7 cellular contexts compared by ENCODE assay signal in genomic region chr22:42073568-42074152, GRCh38. TPM values are rescaled to one million over a fixed set of nuclear protein-coding genes. Genes with fewer than 3 reads are reported as not detected.
DNase-seq lines count a peak whose midpoint lies in the region; ATAC-seq, FAIRE-seq and TF ChIP-seq lines count a peak whose summit lies in the region.

No MANE protein-coding gene starts in this region.

- peak overlapping the region in 1 of 2 experiments; percentile 25; a peak in 2 of 5 replicates for H3K4me3 Mint-ChIP-seq in H9
- peak overlapping the region; percentile 49 for H3K4me3 Mint-ChIP-seq in activated naive CD8-positive, alpha-beta T cell treated with anti-CD3 and anti-CD28 coated beads, Interleukin-2, amount 50 U/mL, for 24 hours
- H3K4me3 Mint-ChIP-seq in stimulated activated naive CD8-positive, alpha-beta T cell treated with anti-CD3 and anti-CD28 coated beads, Interleukin-15, amount 100 ng/mL, for 72 hours, result peak overlapping the region; percentile 68 to 77

- H3K23ac ChIP-seq in H9 (ENCODE audit: insufficient read length, low read depth, low read length), result no peak overlapping the region

- H3K14ac ChIP-seq in H9 (ENCODE audit: insufficient read depth, low read length), result peak overlapping the region; percentile 95; the same call in 1 of the 2 replicates

- peak overlapping the region; percentile 35 to 54 (median 44) for H3K4me3 ChIP-seq in keratinocyte (ENCODE audit: control insufficient read depth in 2 of 3, extremely low read depth in 1 of 3, insufficient read depth in 2 of 3, low read depth in 1 of 3, low read length in 3 of 3)

- H2AFZ ChIP-seq in H9 (ENCODE audit: low read length) (no peak overlapping the region), keratinocyte (ENCODE audit: control insufficient read depth, low read length) (peak overlapping the region; percentile 82)

- no peak overlapping the region for H4K8ac ChIP-seq in H9 (replicated peaks; ENCODE audit: insufficient read length, low read depth, low read length)

- dilution Hi-C loops in keratinocyte (cut with MboI; ENCODE audit: extremely low pct_ligation_motif_present, low sequenced_read_pairs), result no loop called here

- no peak overlapping the region for H3K56ac ChIP-seq in H9 (ENCODE audit: insufficient read length, low read depth, low read length)

- no peak for ATAC-seq in activated naive CD8-positive, alpha-beta T cell treated with anti-CD3 and anti-CD28 coated beads, Interleukin-2, amount 50 U/mL, for 24 hours
- ATAC-seq in stimulated activated naive CD8-positive, alpha-beta T cell treated with anti-CD3 and anti-CD28 coated beads, Interleukin-15, amount 100 ng/mL, for 72 hours, result no peak

- no peak overlapping the region for H3K4ac ChIP-seq in H9 (ENCODE audit: low read depth, low read length)

- no peak overlapping the region for H4K5ac ChIP-seq in H9 (ENCODE audit: insufficient read length, low read depth, low read length)

- H3K79me2 ChIP-seq in H9 (ENCODE audit: insufficient read depth, low read length) (no peaks in the 10 kb centered on the region), keratinocyte (ENCODE audit: control insufficient read depth, insufficient read depth, low read length) (peaks cover 3% of the 10 kb centered on the region)

- H3K4me1 Mint-ChIP-seq in H9, result peaks cover 24 to 28% of the 10 kb centered on the region in 2 experiments
- H3K4me1 Mint-ChIP-seq in activated naive CD8-positive, alpha-beta T cell treated with anti-CD3 and anti-CD28 coated beads, Interleukin-2, amount 50 U/mL, for 24 hours, result peaks cover 31% of the 10 kb centered on the region
- H3K4me1 Mint-ChIP-seq in stimulated activated naive CD8-positive, alpha-beta T cell treated with anti-CD3 and anti-CD28 coated beads, Interleukin-15, amount 100 ng/mL, for 72 hours, result peaks cover 55% of the 10 kb centered on the region

- no peak overlapping the region for H2BK12ac ChIP-seq in H9 (ENCODE audit: insufficient read length, low read depth, low read length)

- no peak overlapping the region for H2AK5ac ChIP-seq in H9 (ENCODE audit: insufficient read length, low read length)

- no peak overlapping the region for H3K4me2 ChIP-seq in H9 (ENCODE audit: insufficient read depth, insufficient read length, low read length)
- H3K4me2 ChIP-seq in keratinocyte (ENCODE audit: control insufficient read depth, extremely low read depth, insufficient read depth, low read depth, low read length), result peak overlapping the region; percentile 66

- H3K79me1 ChIP-seq in H9 (ENCODE audit: insufficient read depth, low read depth, low read length, poor library complexity, severe bottlenecking), result no peaks in the 10 kb centered on the region

- H3T11ph ChIP-seq in H9 (ENCODE audit: low read length), result no peak overlapping the region

- H3K9me3 ChIP-seq in H9 (ENCODE audit: control insufficient read depth, low read depth, low read length) (no peaks in the 10 kb centered on the region), keratinocyte (ENCODE audit: control insufficient read depth, low read depth, low read length) (peaks cover 3% of the 10 kb centered on the region)

- H3K18ac ChIP-seq in H9 (ENCODE audit: insufficient read length, low read depth, low read length), result peak overlapping the region; percentile 72

- WGBS in H9 (ENCODE audit: extremely low coverage, insufficient read length, low lambda C conversion rate), result no CpG with 5 or more reads among the region's 28 CpGs

- H3K27me3 Mint-ChIP-seq in H9 (ENCODE audit: low read depth), result peaks cover 6% of the 10 kb centered on the region
- H3K27me3 Mint-ChIP-seq in activated naive CD8-positive, alpha-beta T cell treated with anti-CD3 and anti-CD28 coated beads, Interleukin-2, amount 50 U/mL, for 24 hours, result no peaks in the 10 kb centered on the region
- H3K27me3 Mint-ChIP-seq in stimulated activated naive CD8-positive, alpha-beta T cell treated with anti-CD3 and anti-CD28 coated beads, Interleukin-15, amount 100 ng/mL, for 72 hours, result no peaks in the 10 kb centered on the region

- H4K91ac ChIP-seq in H9 (ENCODE audit: insufficient read length, low read depth, low read length), result no peak overlapping the region

- TF ChIP-seq CTCF in H9 (conservative IDR thresholded peaks at IDR 0.05) (no peak), keratinocyte (optimal IDR thresholded peaks at IDR 0.05 in 1 of 3, IDR thresholded peaks at IDR 0.05 in 1 of 3, conservative IDR thresholded peaks at IDR 0.05 in 1 of 3; ENCODE audit: extremely low read depth in 1 of 3, insufficient read depth in 2 of 3, low read length in 3 of 3) (no peak)

- DNase-seq in H9, result no peak
- DNase-seq in activated naive CD8-positive, alpha-beta T cell treated with anti-CD3 and anti-CD28 coated beads, Interleukin-2, amount 50 U/mL, for 24 hours, result no peak
- DNase-seq in keratinocyte (ENCODE audit: low read depth, low spot score), result no peak
- DNase-seq in stimulated activated naive CD8-positive, alpha-beta T cell treated with anti-CD3 and anti-CD28 coated beads, Interleukin-15, amount 100 ng/mL, for 72 hours, result no peak
- no peak for DNase-seq in GM19238 (ENCODE audit: insufficient read length, low spot score)
- DNase-seq in cerebellar cortex (ENCODE audit: low spot score), result no peak
- no peak for DNase-seq in NOMO-1 treated with DMSO at 0.1 percent for 48 hours (lab: John Stamatoyannopoulos, UW; ENCODE audit: unreplicated experiment)

- no peak overlapping the region for H2BK15ac ChIP-seq in H9 (ENCODE audit: low read depth, low read length)

- no peaks in the 10 kb centered on the region; a peak in 1 of 5 replicates for H3K9me3 Mint-ChIP-seq in H9
- no peaks in the 10 kb centered on the region for H3K9me3 Mint-ChIP-seq in activated naive CD8-positive, alpha-beta T cell treated with anti-CD3 and anti-CD28 coated beads, Interleukin-2, amount 50 U/mL, for 24 hours
- no peaks in the 10 kb centered on the region for H3K9me3 Mint-ChIP-seq in stimulated activated naive CD8-positive, alpha-beta T cell treated with anti-CD3 and anti-CD28 coated beads, Interleukin-15, amount 100 ng/mL, for 72 hours

- H3K4me1 ChIP-seq in H9 (ENCODE audit: insufficient read depth, low read length), result no peaks in the 10 kb centered on the region
- peaks cover 17% of the 10 kb centered on the region for H3K4me1 ChIP-seq in keratinocyte (ENCODE audit: control insufficient read depth, extremely low read depth, insufficient read depth, low read length)

- FAIRE-seq in keratinocyte (lab: Jason Lieb, UNC), result no peak

- no peaks in the 10 kb centered on the region for H3K9me1 ChIP-seq in keratinocyte (ENCODE audit: control insufficient read depth, extremely low read depth, insufficient read depth, low read length)

- H2BK120ac ChIP-seq in H9 (ENCODE audit: low read depth, low read length, poor library complexity, severe bottlenecking), result no peak overlapping the region

- H3K36me3 ChIP-seq in keratinocyte (ENCODE audit: control insufficient read depth in 2 of 2, extremely low read depth in 1 of 2, insufficient read depth in 2 of 2, low read length in 2 of 2), result peaks cover 0 to 2% of the 10 kb centered on the region in 2 experiments

- H3K36me3 Mint-ChIP-seq in H9 (ENCODE audit: insufficient read depth in 1 of 3, low read depth in 3 of 3), result peaks cover 0 to 2% (median 0%) of the 10 kb centered on the region in 3 experiments; a peak in 1 of 7 replicates
- peaks cover 3% of the 10 kb centered on the region for H3K36me3 Mint-ChIP-seq in activated naive CD8-positive, alpha-beta T cell treated with anti-CD3 and anti-CD28 coated beads, Interleukin-2, amount 50 U/mL, for 24 hours (ENCODE audit: low read depth)

- no peak overlapping the region for H2BK20ac ChIP-seq in H9 (ENCODE audit: low read depth, low read length, poor library complexity, severe bottlenecking)

- H3K23me2 ChIP-seq in H9 (ENCODE audit: insufficient read length, low read depth, low read length, poor library complexity, severe bottlenecking), result peaks cover 8% of the 10 kb centered on the region

- no peaks in the 10 kb centered on the region for H3K27me3 ChIP-seq in H9 (ENCODE audit: insufficient read depth, low read length)
- no peaks in the 10 kb centered on the region for H3K27me3 ChIP-seq in keratinocyte (ENCODE audit: control insufficient read depth, extremely low read depth, insufficient read depth, low read length)

- H3K9ac ChIP-seq in H9 (ENCODE audit: extremely low read depth, insufficient read length, low read length), result no peak overlapping the region
- H3K9ac ChIP-seq in keratinocyte (ENCODE audit: control insufficient read depth, extremely low read depth, insufficient read depth, low read length), result peak overlapping the region; percentile 72

- H4K20me1 ChIP-seq in H9 (ENCODE audit: control insufficient read depth, insufficient read depth, insufficient read length) (no peaks in the 10 kb centered on the region), keratinocyte (ENCODE audit: control insufficient read depth, extremely low read depth, insufficient read depth, low read length) (no peaks in the 10 kb centered on the region)

- H3K27ac ChIP-seq in H9 (ENCODE audit: insufficient read length, low read depth, low read length) (no peak overlapping the region), keratinocyte (ENCODE audit: control insufficient read depth, insufficient read depth, low read length) (peak overlapping the region; percentile 43)

- H2BK5ac ChIP-seq in H9 (ENCODE audit: insufficient read length, low read length), result no peak overlapping the region

- no peak overlapping the region for H3K27ac Mint-ChIP-seq in H9
- H3K27ac Mint-ChIP-seq in activated naive CD8-positive, alpha-beta T cell treated with anti-CD3 and anti-CD28 coated beads, Interleukin-2, amount 50 U/mL, for 24 hours, result peak overlapping the region; percentile 64
- H3K27ac Mint-ChIP-seq in stimulated activated naive CD8-positive, alpha-beta T cell treated with anti-CD3 and anti-CD28 coated beads, Interleukin-15, amount 100 ng/mL, for 72 hours, result peak overlapping the region in 1 of 2 donors; percentile 97

RNA-seq across cellular contexts. Expression of gene PHETA2, which starts 0.4 kb away (rescaled TPM):
- total RNA-seq in H9 (2021), result 2.6 and 3.2 TPM in 2 replicates
- 0.80 to 2.2 TPM (median 1.4 TPM) in 3 replicates for polyA plus RNA-seq in keratinocyte
- polyA plus RNA-seq in keratinocyte (2011; ENCODE audit: low read depth), result 0.19 TPM
- 0.55 and 0.96 TPM in 2 replicates for polyA plus RNA-seq in keratinocyte (2011; cell fraction: cytosol; rRNA removed)
- polyA plus RNA-seq in keratinocyte (2011; cell fraction: nucleus; rRNA removed), result 1.4 and 2.1 TPM in 2 replicates
- polyA plus RNA-seq in keratinocyte (2012; ENCODE audit: low replicate concordance), result 1.2 and 1.6 TPM in 2 replicates
- polyA minus RNA-seq in keratinocyte, result 0.42 to 1.7 TPM (median 0.49 TPM) in 3 replicates
- 1.2 TPM for polyA minus RNA-seq in keratinocyte (2011; cell fraction: cytosol; rRNA and poly(A)+ RNA removed)
- 0.47 and 0.63 TPM in 2 replicates for polyA minus RNA-seq in keratinocyte (2011; cell fraction: nucleus; rRNA and poly(A)+ RNA removed)

RNA-seq across cellular contexts. Expression of gene NAGA, which starts 3.0 kb away (rescaled TPM):
- total RNA-seq in H9 (2021), result 16.1 and 16.6 TPM in 2 replicates
- 17.0 to 20.9 TPM (median 20.5 TPM) in 3 replicates for polyA plus RNA-seq in keratinocyte
- 1.00 TPM for polyA plus RNA-seq in keratinocyte (2011; ENCODE audit: low read depth)
- 8.8 and 10.4 TPM in 2 replicates for polyA plus RNA-seq in keratinocyte (2011; cell fraction: cytosol; rRNA removed)
- polyA plus RNA-seq in keratinocyte (2011; cell fraction: nucleus; rRNA removed), result 20.9 and 26.2 TPM in 2 replicates
- polyA plus RNA-seq in keratinocyte (2012; ENCODE audit: low replicate concordance), result 4.6 and 16.5 TPM in 2 replicates
- polyA minus RNA-seq in keratinocyte, result 23.7 to 38.9 TPM (median 28.4 TPM) in 3 replicates
- polyA minus RNA-seq in keratinocyte (2011; cell fraction: cytosol; rRNA and poly(A)+ RNA removed), result 19.2 TPM
- 23.7 and 27.8 TPM in 2 replicates for polyA minus RNA-seq in keratinocyte (2011; cell fraction: nucleus; rRNA and poly(A)+ RNA removed)

RNA-seq across cellular contexts. Expression of gene SMDT1, which starts 5.8 kb away (rescaled TPM):
- total RNA-seq in H9 (2021), result 44.8 and 45.0 TPM in 2 replicates
- 21.1 to 30.0 TPM (median 21.6 TPM) in 3 replicates for polyA plus RNA-seq in keratinocyte
- 10.3 TPM for polyA plus RNA-seq in keratinocyte (2011; ENCODE audit: low read depth)
- 21.5 and 33.2 TPM in 2 replicates for polyA plus RNA-seq in keratinocyte (2011; cell fraction: cytosol; rRNA removed)
- polyA plus RNA-seq in keratinocyte (2011; cell fraction: nucleus; rRNA removed), result 9.5 TPM in 2 replicates
- polyA plus RNA-seq in keratinocyte (2012; ENCODE audit: low replicate concordance), result 50.4 and 51.3 TPM in 2 replicates
- 3.6 to 4.5 TPM (median 3.7 TPM) in 3 replicates for polyA minus RNA-seq in keratinocyte
- polyA minus RNA-seq in keratinocyte (2011; cell fraction: cytosol; rRNA and poly(A)+ RNA removed), result 4.8 TPM
- polyA minus RNA-seq in keratinocyte (2011; cell fraction: nucleus; rRNA and poly(A)+ RNA removed), result 1.0 and 2.1 TPM in 2 replicates

RNA-seq across cellular contexts. Expression of gene NDUFA6, which starts 16.9 kb away (rescaled TPM):
- total RNA-seq in H9 (2021), result 91.7 and 102 TPM in 2 replicates
- 46.3 to 86.7 TPM (median 54.6 TPM) in 3 replicates for polyA plus RNA-seq in keratinocyte
- 103 TPM for polyA plus RNA-seq in keratinocyte (2011; ENCODE audit: low read depth)
- 46.7 and 55.7 TPM in 2 replicates for polyA plus RNA-seq in keratinocyte (2011; cell fraction: cytosol; rRNA removed)
- 20.8 and 24.3 TPM in 2 replicates for polyA plus RNA-seq in keratinocyte (2011; cell fraction: nucleus; rRNA removed)
- polyA plus RNA-seq in keratinocyte (2012; ENCODE audit: low replicate concordance), result 75.3 and 79.5 TPM in 2 replicates
- 13.2 to 14.5 TPM (median 13.7 TPM) in 3 replicates for polyA minus RNA-seq in keratinocyte
- 17.1 TPM for polyA minus RNA-seq in keratinocyte (2011; cell fraction: cytosol; rRNA and poly(A)+ RNA removed)
- polyA minus RNA-seq in keratinocyte (2011; cell fraction: nucleus; rRNA and poly(A)+ RNA removed), result 4.5 and 6.6 TPM in 2 replicates

RNA-seq across cellular contexts. Expression of gene CYP2D6, which starts 57.0 kb away (rescaled TPM):
- total RNA-seq in H9 (2021), result 2.0 and 2.3 TPM in 2 replicates
- polyA plus RNA-seq in keratinocyte, result 0.74 to 2.8 TPM (median 0.81 TPM) in 3 replicates
- 0.81 TPM for polyA plus RNA-seq in keratinocyte (2011; ENCODE audit: low read depth)
- polyA plus RNA-seq in keratinocyte (2011; cell fraction: cytosol; rRNA removed), result 0.18 and 0.35 TPM in 2 replicates
- 11.0 and 13.8 TPM in 2 replicates for polyA plus RNA-seq in keratinocyte (2011; cell fraction: nucleus; rRNA removed)
- polyA plus RNA-seq in keratinocyte (2012; ENCODE audit: low replicate concordance), result 0.45 and 4.0 TPM in 2 replicates
- 1.5 to 5.3 TPM (median 3.2 TPM) in 3 replicates for polyA minus RNA-seq in keratinocyte
- polyA minus RNA-seq in keratinocyte (2011; cell fraction: cytosol; rRNA and poly(A)+ RNA removed), result not detected
- 3.2 and 4.4 TPM in 2 replicates for polyA minus RNA-seq in keratinocyte (2011; cell fraction: nucleus; rRNA and poly(A)+ RNA removed)
